4 cellular contexts compared by ENCODE assay signal in genomic region chr1:18101508-18101907, GRCh38. TPM values are rescaled to one million over a fixed set of nuclear protein-coding genes. Genes with fewer than 3 reads are reported as not detected.
"Had no signal": no experiment of that assay in that cellular context is flagged by ENCODE, and none has a peak within 500 bp of the region (broad histone marks: within the 10 kb centered on the region; RNA-seq: fewer than 3 reads in every experiment).

No MANE protein-coding gene starts in this region.

- ATAC-seq: GM12878 had no signal

- H3K4me3 ChIP-seq: GM12878 had no signal

- DNase-seq: GDM1, GF-D8 had no signal

RNA-seq across cellular contexts. Expression of gene IGSF21, which starts 6.1 kb away (rescaled TPM):
- total RNA-seq: G401, GM12878 had no signal
